In the genomic region with DNA sequence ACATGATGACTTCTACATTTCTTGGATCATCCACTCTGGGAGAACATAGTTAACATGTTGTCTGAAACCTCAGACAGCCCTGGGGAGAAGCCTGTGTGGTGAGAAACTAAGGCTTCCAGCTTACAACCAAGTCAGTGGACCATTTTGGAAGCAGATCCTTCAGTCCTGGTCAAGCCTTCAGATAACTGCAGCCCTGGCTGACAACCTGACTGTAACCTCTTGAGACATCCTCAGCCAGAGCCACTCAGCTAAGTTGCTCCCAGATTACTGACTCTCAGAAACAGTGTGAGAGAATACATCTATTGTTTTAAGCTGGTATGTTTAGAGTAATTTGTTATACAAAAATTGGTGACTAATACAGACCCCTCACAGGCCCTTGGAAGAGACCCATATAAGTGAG, we compare ENCODE assay signal across 19 cellular contexts. TPM values are rescaled to one million over a fixed set of nuclear protein-coding genes. Genes with fewer than 3 reads are reported as not detected.
DNase-seq lines count a peak whose midpoint lies in the region; ATAC-seq and TF ChIP-seq lines count a peak whose summit lies in the region.
"Had no signal": no experiment of that assay in that cellular context is flagged by ENCODE, and none has a peak within 500 bp of the region (broad histone marks: within the 10 kb centered on the region; RNA-seq: fewer than 3 reads in every experiment).

No MANE protein-coding gene starts in this region.

- peak overlapping the region; percentile 13 for H3K27ac ChIP-seq in AG04450 (ENCODE audit: low read depth, low read length)
- H3K27ac ChIP-seq in psoas muscle = peak overlapping the region; percentile 66
- no peak overlapping the region for H3K27ac ChIP-seq in spleen

- H3K4me1 ChIP-seq in psoas muscle (peaks cover 23% of the 10 kb centered on the region), spleen (no peaks in the 10 kb centered on the region)

- no peaks in the 10 kb centered on the region for H3K9me3 ChIP-seq in AG04450 (ENCODE audit: control insufficient read depth, insufficient read depth, low read length)
- H3K9me3 ChIP-seq in psoas muscle = no peaks in the 10 kb centered on the region
- no peaks in the 10 kb centered on the region for H3K9me3 ChIP-seq in spleen
- H3K9me3 ChIP-seq: MG63 had no signal

- no peaks in the 10 kb centered on the region for H3K27me3 ChIP-seq in AG04450 (ENCODE audit: control insufficient read depth, insufficient read depth, low read length)
- H3K27me3 ChIP-seq in psoas muscle (ENCODE audit: insufficient read depth in 3 of 3, low read length in 2 of 3) = no peaks in the 10 kb centered on the region
- H3K27me3 ChIP-seq in spleen (replicated peaks in 1 of 7) = peaks cover 0 to 14% (median 0%) of the 10 kb centered on the region in 7 donors

- no peak overlapping the region for H3K4me3 ChIP-seq in AG04450 (ENCODE audit: low read depth, low read length)
- no peak overlapping the region for H3K4me3 ChIP-seq in fibroblast of mammary gland (ENCODE audit: control insufficient read depth, low read depth, low read length)
- H3K4me3 ChIP-seq in psoas muscle = no peak overlapping the region
- H3K4me3 ChIP-seq in spleen = no peak overlapping the region
- H3K4me3 ChIP-seq: MG63 had no signal

- ATAC-seq in psoas muscle (peak; percentile 36 to 73 (median 52)), HG03039 (IDR thresholded peaks at IDR 0.05; ENCODE audit: unreplicated experiment) (no peak)

- H3K36me3 ChIP-seq in psoas muscle (ENCODE audit: insufficient read depth in 1 of 2, low read depth in 1 of 2) (no peaks in the 10 kb centered on the region), spleen (no peaks in the 10 kb centered on the region)
- H3K36me3 ChIP-seq: MG63 had no signal

- no peak for TF ChIP-seq CTCF in AG04450 (IDR thresholded peaks at IDR 0.05; ENCODE audit: low read depth, low read length)
- no peak for TF ChIP-seq CTCF in fibroblast of mammary gland (conservative IDR thresholded peaks at IDR 0.05; ENCODE audit: control insufficient read depth, insufficient read depth, low read depth, low read length)
- TF ChIP-seq CTCF in psoas muscle (IDR thresholded peaks at IDR 0.05) = no peak
- no peak for TF ChIP-seq CTCF in spleen (IDR thresholded peaks at IDR 0.05 in 8 of 11, conservative IDR thresholded peaks at IDR 0.05 in 3 of 11)

- DNase-seq in AG04450 (ENCODE audit: low read depth, low spot score) (no peak), M059J (ENCODE audit: low read depth) (peak; percentile 33), fibroblast of mammary gland (ENCODE audit: low read depth) (peak; percentile 9), psoas muscle (no peak), NCI-H1930 (lab: John Stamatoyannopoulos, UW) (no peak), H4 (ENCODE audit: low spot score) (no peak), spleen (no peak)
- DNase-seq: ACHN; CD4-positive, alpha-beta memory T cell; DMS79 treated with DMSO at 0.1 percent for 48 hours; GDM1; GOT3; KG1; NCI-H1105; NCI-H1694 treated with DMSO at 0.1 percent for 48 hours; NCI-H446; SHP77 treated with DMSO at 0.1 percent for 48 hours had no signal

- POLR2A ChIA-PET in AG04450 (lab: Yijun Ruan, JAX) = interaction anchor here (1.2 kb wide), 1 partner anchor 50 kb away, joined by 6 read pairs; no protein-coding TSS in a partner anchor

- CTCF ChIA-PET in AG04450 (lab: Charles Lee) = interaction anchor here (1.8 kb wide), 1 partner anchor 71 kb away, joined by 5 read pairs; no protein-coding TSS in a partner anchor

- intact Hi-C loops in psoas muscle (cut with DNase I) (loop anchor here in 1 of 2 donors (10.0 kb wide), 1 partner anchor 48 kb away; no protein-coding TSS in a partner anchor), spleen (cut with DNase I; ENCODE audit: low total_unique reads) (no loop called here)

- no peak for TF ChIP-seq POLR2A in spleen (IDR thresholded peaks at IDR 0.05)

RNA-seq across cellular contexts. Expression of a gene that starts 50.9 kb away (rescaled TPM):
- polyA plus RNA-seq in AG04450 (2011; rRNA removed) = 22.6 and 28.4 TPM in 2 replicates
- 33.4 and 68.8 TPM in 2 replicates for polyA minus RNA-seq in AG04450 (2011; rRNA and poly(A)+ RNA removed)
- total RNA-seq in M059J (2014; rRNA removed; shearing (Covaris generic)) = 27.1 and 40.0 TPM in 2 replicates
- total RNA-seq in psoas muscle = 100 to 1,000 TPM; 197 to 236 (median 203) TPM
- 100 to 1,000 TPM in 1 of 3 donors, 10 to 100 TPM in 2; 48.5 to 124 (median 60.9) TPM for polyA plus RNA-seq in psoas muscle
- 15.2 and 19.5 TPM in 2 replicates for total RNA-seq in H4 (2014; rRNA removed; shearing (Covaris generic))
- total RNA-seq in spleen = 10 to 100 TPM; 34.4 to 50.6 (median 43.9) TPM
- polyA plus RNA-seq in spleen = 10 to 100 TPM in 2 of 3 donors, 1 to 10 TPM in 1; 8.3 to 12.6 (median 10.1) TPM

Comparison
In these comparisons a context has a peak if more than half of its experiments do, and no peak if none do; other contexts are left out.
1. DNase-seq: peak in M059J (single experiment) and fibroblast of mammary gland (single experiment); none in AG04450 (single experiment), psoas muscle (0 of 2), NCI-H1930 (0 of 2), H4 (single experiment) and spleen (single experiment).
2. H3K27ac ChIP-seq: peak in AG04450 (single experiment) and psoas muscle (single experiment); none in spleen (0 of 8).